ENCODE assay signal across 29 cellular contexts in the genomic region with DNA sequence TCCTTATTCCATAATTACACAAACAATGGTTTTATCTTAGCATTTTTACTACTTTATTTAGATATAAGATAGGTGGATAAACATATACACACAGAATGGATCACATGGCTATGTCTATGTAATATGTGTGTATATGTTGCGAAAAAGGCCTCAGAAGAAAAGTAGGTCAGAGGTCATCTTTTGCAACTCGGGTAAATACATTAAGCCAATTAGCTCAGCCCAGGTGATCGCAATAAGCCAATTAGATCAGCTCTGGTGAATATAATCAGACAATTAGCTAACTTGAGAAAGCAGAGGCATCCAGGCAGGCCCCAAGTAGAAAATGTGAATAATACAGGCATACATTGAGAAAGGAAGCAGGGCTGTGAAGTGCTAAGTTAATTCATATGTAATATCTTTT. TPM values are rescaled to one million over a fixed set of nuclear protein-coding genes. Genes with fewer than 3 reads are reported as not detected.
A peak's percentile ranks its signal among the peaks of the same experiment; 100 is the strongest.
DNase-seq lines count a peak whose midpoint lies in the region; ATAC-seq, FAIRE-seq and TF ChIP-seq lines count a peak whose summit lies in the region.
"Had no signal": no experiment of that assay in that cellular context is flagged by ENCODE, and none has a peak within 500 bp of the region (broad histone marks: within the 10 kb centered on the region; RNA-seq: fewer than 3 reads in every experiment).

No MANE protein-coding gene starts in this region.

- H3K9ac ChIP-seq in HepG2 (ENCODE audit: insufficient read depth, low read depth, low read length) (no peak overlapping the region), endodermal cell (ENCODE audit: extremely low read depth, low read length, poor library complexity, severe bottlenecking) (no peak overlapping the region)
- H3K9ac ChIP-seq: BLaER1 treated with 17β-estradiol and CSF1 and Interleukin-3, amounts not matched to agents 10 nM and 100 nM; GM23248 had no signal

- peak; percentile 27 for DNase-seq in HepG2 (ENCODE audit: low spot score)
- DNase-seq in right lobe of liver: no peak
- DNase-seq in NCI-H69 (lab: John Stamatoyannopoulos, UW): peak; percentile 34
- DNase-seq in endodermal cell: no peak
- peak; percentile 49 for DNase-seq in retinal pigment epithelial cell (ENCODE audit: low read depth)
- DNase-seq in cortex of kidney (lab: John Stamatoyannopoulos, UW): no peak
- DNase-seq in activated T-cell treated with anti-CD3 and anti-CD28 coated beads, Interleukin-2, amount 50 U/mL, for 1 hour: no peak
- no peak for DNase-seq in mesothelial cell of epicardium (ENCODE audit: low spot score in 2 of 2, unreplicated experiment in 2 of 2)
- DNase-seq: CD4-positive, alpha-beta T cell; COR-L47; GM23248; H7; KBM-7; NCI-H1048; NCI-H1694; NCI-H2081; NCI-H2227 treated with DMSO at 0.1 percent for 48 hours; NCI-H526 treated with DMSO at 0.1 percent for 48 hours; NK-92 treated with Interleukin-12 subunit alpha and Interleukin-12 subunit beta, amount 100 ng/mL, for 24 hours; PC-9; SJCRH30 had no signal

- no peak overlapping the region for H2AFZ ChIP-seq in HepG2 (ENCODE audit: low read length)
- H2AFZ ChIP-seq: GM23248, PC-9 had no signal

- TF ChIP-seq CTCF in HepG2 (CRISPR knock-in tag; IDR thresholded peaks at IDR 0.05) (no peak), right lobe of liver (IDR thresholded peaks at IDR 0.05) (no peak), endodermal cell (conservative IDR thresholded peaks at IDR 0.05) (no peak), retinal pigment epithelial cell (conservative IDR thresholded peaks at IDR 0.05; ENCODE audit: low read depth, low read length) (no peak), mesothelial cell of epicardium (IDR thresholded peaks at IDR 0.05; ENCODE audit: unreplicated experiment) (no peak)

- no peaks in the 10 kb centered on the region for H3K79me2 ChIP-seq in HepG2 (ENCODE audit: insufficient read depth, low read length)

- ATAC-seq in HepG2 (no peak), right lobe of liver (no peak)
- ATAC-seq: Right ventricle myocardium inferior had no signal

- no peak for FAIRE-seq in HepG2 (lab: Jason Lieb, UNC)
- FAIRE-seq: G401.6, HTR-8/SVneo had no signal

- no peak for TF ChIP-seq POLR2A in HepG2 (IDR thresholded peaks at IDR 0.05; ENCODE audit: insufficient read depth in 1 of 2, low read depth in 2 of 2, low read length in 2 of 2)
- TF ChIP-seq POLR2A in right lobe of liver (IDR thresholded peaks at IDR 0.05): no peak

- CTCF ChIA-PET in HepG2 (lab: Yijun Ruan, JAX; ENCODE audit: low intra/inter-chr PET ratio, low total read pairs): no interaction called here

- H3K9me3 Mint-ChIP-seq in endodermal cell: peaks cover 3% of the 10 kb centered on the region
- H3K9me3 Mint-ChIP-seq in mesothelial cell of epicardium: peaks cover 31% of the 10 kb centered on the region

- H3K27me3 Mint-ChIP-seq in endodermal cell (ENCODE audit: insufficient read depth) (no peaks in the 10 kb centered on the region), mesothelial cell of epicardium (ENCODE audit: low read depth) (no peaks in the 10 kb centered on the region)

- POLR2A ChIA-PET in HepG2 (lab: Yijun Ruan, JAX): no interaction called here

- H3K4me1 Mint-ChIP-seq in endodermal cell (peaks cover 10% of the 10 kb centered on the region), mesothelial cell of epicardium (no peaks in the 10 kb centered on the region)

- in situ Hi-C loops in HepG2 (cut with HindIII; ENCODE audit: extremely low pct_ligation_motif_present, low pct_unique_long_range_greater_than_20kb): no loop called here

- H3K27me3 ChIP-seq in HepG2 (ENCODE audit: control insufficient read depth in 1 of 2, insufficient read depth in 2 of 2, low read length in 2 of 2) (no peaks in the 10 kb centered on the region), right lobe of liver (no peaks in the 10 kb centered on the region), endodermal cell (ENCODE audit: control insufficient read depth, insufficient read depth, low read length, poor library complexity, severe bottlenecking) (no peaks in the 10 kb centered on the region)
- H3K27me3 ChIP-seq: BLaER1 treated with 17β-estradiol and CSF1 and Interleukin-3, amounts not matched to agents 10 nM and 100 nM; SJCRH30 had no signal

- no peak for TF ChIP-seq RAD21 in HepG2 (CRISPR knock-in tag; IDR thresholded peaks at IDR 0.05)

- BruUV-seq in HepG2 (replicated peaks; lab: Mats Ljungman, UMichigan): no TSS peak

- no peak overlapping the region for H3K4me2 ChIP-seq in HepG2 (ENCODE audit: low read depth, low read length)
- H3K4me2 ChIP-seq: BLaER1 treated with 17β-estradiol and CSF1 and Interleukin-3, amounts not matched to agents 10 nM and 100 nM; PC-9 had no signal

- intact Hi-C loops in HepG2 (cut with micrococcal nuclease; ENCODE audit: unreplicated experiment): no loop called here
- intact Hi-C loops in right lobe of liver (cut with DNase I): no loop called here

- H4K20me1 ChIP-seq in HepG2 (ENCODE audit: insufficient read depth, low read length): no peaks in the 10 kb centered on the region
- H4K20me1 ChIP-seq: BLaER1 treated with 17β-estradiol and CSF1 and Interleukin-3, amounts not matched to agents 10 nM and 100 nM had no signal

- no peak for TF ChIP-seq EP300 in HepG2 (IDR thresholded peaks at IDR 0.05; ENCODE audit: low read depth in 2 of 2, low read length in 2 of 2)
- no peak for TF ChIP-seq EP300 in HepG2 (CRISPR knock-in tag; IDR thresholded peaks at IDR 0.05; ENCODE audit: borderline replicate concordance)

- no peak overlapping the region for H3K27ac ChIP-seq in HepG2 (ENCODE audit: extremely low read length, insufficient read depth, low read length)
- no peak overlapping the region for H3K27ac ChIP-seq in right lobe of liver
- no peak overlapping the region for H3K27ac ChIP-seq in endodermal cell (ENCODE audit: low read depth, low read length)
- H3K27ac ChIP-seq: BLaER1 treated with 17β-estradiol and CSF1 and Interleukin-3, amounts not matched to agents 10 nM and 100 nM; GM23248; PC-9; SJCRH30 had no signal

- 72% methylated on average over 3 of the region's 3 CpGs for WGBS in HepG2 (ENCODE audit: low lambda C conversion rate)
- WGBS in right lobe of liver (ENCODE audit: insufficient coverage, low coverage, low lambda C conversion rate, missing lambda C conversion rate): 51% methylated on average over 3 of the region's 3 CpGs
- 68 to 71% methylated on average over 3 of the region's 3 CpGs for WGBS in endodermal cell (ENCODE audit: insufficient coverage in 1 of 2, insufficient read length in 1 of 2), 2 experiments

- H3K4me1 ChIP-seq in HepG2 (ENCODE audit: insufficient read depth, low read length) (0 out of 2 replicates have a peak, but pooled peaks cover 6% of the 10 kb centered on the region), right lobe of liver (no peaks in the 10 kb centered on the region), endodermal cell (ENCODE audit: control insufficient read depth, insufficient read depth, low read length) (no peaks in the 10 kb centered on the region)
- H3K4me1 ChIP-seq: SJCRH30 had no signal

- no peaks in the 10 kb centered on the region for H3K36me3 ChIP-seq in HepG2 (replicated peaks in 1 of 2; ENCODE audit: control insufficient read depth in 1 of 2, insufficient read depth in 2 of 2, low read length in 2 of 2)
- H3K36me3 ChIP-seq in right lobe of liver: no peaks in the 10 kb centered on the region
- H3K36me3 ChIP-seq in endodermal cell (ENCODE audit: control insufficient read depth, insufficient read depth, low read length): no peaks in the 10 kb centered on the region
- H3K36me3 ChIP-seq: BLaER1 treated with 17β-estradiol and CSF1 and Interleukin-3, amounts not matched to agents 10 nM and 100 nM; SJCRH30 had no signal

- H3K4me3 Mint-ChIP-seq in endodermal cell: no peak overlapping the region
- H3K4me3 Mint-ChIP-seq in mesothelial cell of epicardium: no peak overlapping the region
- H3K4me3 Mint-ChIP-seq: CD4-positive, alpha-beta T cell had no signal

- peak overlapping the region; percentile 8 for H3K27ac Mint-ChIP-seq in endodermal cell
- H3K27ac Mint-ChIP-seq in mesothelial cell of epicardium: no peak overlapping the region
- H3K27ac Mint-ChIP-seq: CD4-positive, alpha-beta T cell had no signal

- H3K36me3 Mint-ChIP-seq in endodermal cell (ENCODE audit: low read depth) (no peaks in the 10 kb centered on the region), mesothelial cell of epicardium (peaks cover 2% of the 10 kb centered on the region)

- no peak overlapping the region for H3K4me3 ChIP-seq in HepG2 (replicated peaks in 1 of 3; ENCODE audit: insufficient read depth in 1 of 3, low read depth in 2 of 3, low read length in 3 of 3)
- no peak overlapping the region for H3K4me3 ChIP-seq in right lobe of liver
- peak overlapping the region; percentile 6 for H3K4me3 ChIP-seq in endodermal cell (ENCODE audit: low read length)
- H3K4me3 ChIP-seq in retinal pigment epithelial cell (ENCODE audit: low read length): no peak overlapping the region
- H3K4me3 ChIP-seq: BLaER1 treated with 17β-estradiol and CSF1 and Interleukin-3, amounts not matched to agents 10 nM and 100 nM; GM23248; PC-9; SJCRH30 had no signal

- H3K9me3 ChIP-seq in HepG2 (ENCODE audit: low read length): peaks cover 20% of the 10 kb centered on the region
- no peaks in the 10 kb centered on the region for H3K9me3 ChIP-seq in right lobe of liver
- H3K9me3 ChIP-seq in endodermal cell (ENCODE audit: control insufficient read depth, low read length): peaks cover 9% of the 10 kb centered on the region
- H3K9me3 ChIP-seq: SJCRH30 had no signal

RNA-seq across cellular contexts. Expression of a gene that starts 24.3 kb away (rescaled TPM):
- 7.8 and 9.6 TPM in 2 replicates for total RNA-seq in HepG2 (2016; rRNA removed; fragmentation: Illumina TruSeq; extraction: Trizol)
- 1.4 and 1.6 TPM in 2 replicates for total RNA-seq in HepG2 (2016; cell fraction: cytosol; rRNA removed; fragmentation: Illumina TruSeq; extraction: Trizol; ENCODE audit: low read depth)
- 7.2 and 8.8 TPM in 2 replicates for total RNA-seq in HepG2 (2016; cell fraction: insoluble cytoplasmic fraction; rRNA removed; fragmentation: Illumina TruSeq; extraction: Trizol)
- 4.8 and 5.4 TPM in 2 replicates for total RNA-seq in HepG2 (2016; cell fraction: membrane; rRNA removed; fragmentation: Illumina TruSeq; extraction: Trizol)
- 14.3 and 15.8 TPM in 2 replicates for total RNA-seq in HepG2 (2016; cell fraction: nucleus; rRNA removed; fragmentation: Illumina TruSeq; extraction: Trizol)
- polyA plus RNA-seq in HepG2 (2011; rRNA removed): 1.3 and 2.8 TPM in 2 replicates
- polyA plus RNA-seq in HepG2 (2011; cell fraction: cytosol; rRNA removed): 0.55 and 2.6 TPM in 2 replicates
- 0.31 and 1.4 TPM in 2 replicates for polyA plus RNA-seq in HepG2 (2011; cell fraction: nucleus; rRNA removed)
- 5.2 and 7.0 TPM in 2 replicates for polyA plus RNA-seq in HepG2 (2012)
- polyA plus RNA-seq in HepG2 (2016; cell fraction: cytosol; fragmentation: Illumina TruSeq; extraction: Trizol; ENCODE audit: low read depth): 0.36 and 0.60 TPM in 2 replicates
- 10.4 and 11.2 TPM in 2 replicates for polyA plus RNA-seq in HepG2 (2016; cell fraction: insoluble cytoplasmic fraction; fragmentation: Illumina TruSeq; extraction: Trizol; ENCODE audit: low read depth)
- polyA plus RNA-seq in HepG2 (2016; cell fraction: membrane; fragmentation: Illumina TruSeq; extraction: Trizol; ENCODE audit: low read depth): 1.6 and 2.0 TPM in 2 replicates
- 19.2 and 20.6 TPM in 2 replicates for polyA plus RNA-seq in HepG2 (2016; cell fraction: nucleus; fragmentation: Illumina TruSeq; extraction: Trizol; ENCODE audit: insufficient read depth, low read depth)
- 2.5 TPM in 1 of 2 replicates, not detected in the other for polyA minus RNA-seq in HepG2 (2011; rRNA and poly(A)+ RNA removed; ENCODE audit: low replicate concordance)
- 2.2 and 3.6 TPM in 2 replicates for polyA minus RNA-seq in HepG2 (2011; cell fraction: cytosol; rRNA and poly(A)+ RNA removed)
- 2.2 and 6.3 TPM in 2 replicates for polyA minus RNA-seq in HepG2 (2011; cell fraction: nucleus; rRNA and poly(A)+ RNA removed)
- total RNA-seq in right lobe of liver: 10 to 100 TPM in 1 of 6 experiments, 1 to 10 TPM in 5; 2.0 to 10.5 (median 5.5) TPM
- 1 to 10 TPM; 1.9 to 3.6 TPM for total RNA-seq in endodermal cell
- polyA plus RNA-seq in endodermal cell (2013, experiment 1 of 2): 1.4 TPM
- polyA plus RNA-seq in endodermal cell (2013, experiment 2 of 2): 1.4 TPM
- 1.1 to 1.3 TPM (median 1.2 TPM) in 3 replicates for total RNA-seq in mesothelial cell of epicardium
- total RNA-seq: A172, GM23248, LHCN-M2, MCF 10A, SJCRH30 had no signal
- polyA plus RNA-seq: AG04450, GM23248 had no signal

Comparison
In these comparisons a context has a peak if more than half of its experiments do, and no peak if none do; other contexts are left out.
1. DNase-seq: peak in HepG2 (single experiment), NCI-H69 (single experiment) and retinal pigment epithelial cell (single experiment); none in right lobe of liver (0 of 3), endodermal cell (single experiment), cortex of kidney (single experiment), activated T-cell treated with anti-CD3 and anti-CD28 coated beads, Interleukin-2, amount 50 U/mL, for 1 hour (single experiment) and mesothelial cell of epicardium (0 of 2).